In the genomic region with DNA sequence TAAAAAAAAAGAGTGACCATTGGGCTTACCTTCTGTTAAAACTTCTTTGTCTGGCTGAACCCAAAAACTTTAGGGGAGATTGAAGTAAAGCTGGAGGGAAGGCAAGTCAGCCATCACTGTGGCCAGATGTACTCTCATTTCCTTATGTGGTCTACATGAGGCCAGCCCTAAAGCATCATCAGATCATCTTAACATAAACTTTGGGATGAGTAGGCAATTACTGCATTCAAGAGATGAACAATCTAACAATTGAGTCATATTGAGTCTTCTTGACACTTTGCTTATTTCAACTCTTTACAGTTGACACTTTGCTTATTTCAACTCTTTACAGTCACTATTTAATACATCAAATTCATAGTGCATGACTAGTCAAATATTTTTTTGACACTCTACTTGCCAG, we compare ENCODE assay signal across 22 cellular contexts.
DNase-seq lines count a peak whose midpoint lies in the region; ATAC-seq and TF ChIP-seq lines count a peak whose summit lies in the region.
"Had no signal": no experiment of that assay in that cellular context is flagged by ENCODE, and none has a peak within 500 bp of the region (broad histone marks: within the 10 kb centered on the region; RNA-seq: fewer than 3 reads in every experiment).

No MANE protein-coding gene starts in this region.

- no peak for ATAC-seq in natural killer cell
- ATAC-seq: esophagus mucosa; left ventricle myocardium superior; Panc1; stimulated activated memory B cell treated with anti-CD40 and anti-IgM and Interleukin-4, amounts not matched to agents 10 μg/mL and 1 μg/mL and 100 μg/mL, for 72 hours had no signal

- in situ Hi-C loops in ACHN (cut with HindIII; ENCODE audit: low pct_ligation_motif_present, low pct_unique_long_range_greater_than_20kb, low sequenced_read_pairs) = no loop called here

- no peak for TF ChIP-seq CTCF in foreskin fibroblast (IDR thresholded peaks at IDR 0.05; ENCODE audit: low read depth, low read length)
- no peak for TF ChIP-seq CTCF in natural killer cell (IDR thresholded peaks at IDR 0.05)

- peaks cover 15 to 37% of the 10 kb centered on the region in 2 donors for H3K27me3 Mint-ChIP-seq in natural killer cell (ENCODE audit: low read depth in 2 of 2)

- H3K4me3 Mint-ChIP-seq in natural killer cell = no peak overlapping the region
- H3K4me3 Mint-ChIP-seq: activated B cell treated with CpG ODN at 0.5 μM for 24 hours; immature natural killer cell; stimulated activated memory B cell treated with anti-CD40 and anti-IgM and Interleukin-4, amounts not matched to agents 10 μg/mL and 1 μg/mL and 100 μg/mL, for 72 hours had no signal

- H3K9me3 Mint-ChIP-seq in natural killer cell = no peaks in the 10 kb centered on the region

- H3K4me1 Mint-ChIP-seq in natural killer cell = no peaks in the 10 kb centered on the region
- H3K4me1 Mint-ChIP-seq: activated B cell treated with CpG ODN at 0.5 μM for 24 hours; immature natural killer cell; stimulated activated memory B cell treated with anti-CD40 and anti-IgM and Interleukin-4, amounts not matched to agents 10 μg/mL and 1 μg/mL and 100 μg/mL, for 72 hours had no signal

- intact Hi-C loops in natural killer cell (cut with micrococcal nuclease) = no loop called here

- H3K36me3 Mint-ChIP-seq in natural killer cell = peaks cover 18% of the 10 kb centered on the region

- no peak overlapping the region for H3K27ac Mint-ChIP-seq in natural killer cell
- H3K27ac Mint-ChIP-seq: activated B cell treated with CpG ODN at 0.5 μM for 24 hours; immature natural killer cell; stimulated activated memory B cell treated with anti-CD40 and anti-IgM and Interleukin-4, amounts not matched to agents 10 μg/mL and 1 μg/mL and 100 μg/mL, for 72 hours had no signal

- DNase-seq in AG08396 (ENCODE audit: low spot score) = peak; percentile 33
- DNase-seq in EL = peak; percentile 48
- peak; percentile 64 for DNase-seq in RPMI7951 (ENCODE audit: low read depth)
- peak; percentile 68 to 73 for DNase-seq in foreskin fibroblast
- DNase-seq in ACHN = no peak
- no peak for DNase-seq in NCI-H510A (lab: John Stamatoyannopoulos, UW)
- DNase-seq in natural killer cell = no peak
- DNase-seq: activated B cell treated with CpG ODN at 0.5 μM for 24 hours; adrenal gland; caudate nucleus; GDM1; heart right ventricle; immature natural killer cell; left ventricle myocardium superior; MM.1S; NCI-H187 treated with DMSO at 0.1 percent for 48 hours; NCI-H345; stimulated activated CD4-positive, alpha-beta T cell treated with anti-CD3 and anti-CD28 coated beads, Interleukin-15, amount 100 ng/mL, for 24 hours; thyroid gland had no signal

- H3K4me3 ChIP-seq in foreskin fibroblast (ENCODE audit: low read depth in 1 of 2, low read length in 2 of 2) = no peak overlapping the region
- H3K4me3 ChIP-seq: adrenal gland, heart right ventricle, thyroid gland had no signal

Comparison
In these comparisons a context has a peak if more than half of its experiments do, and no peak if none do; other contexts are left out.
1. DNase-seq: peak in AG08396 (single experiment), EL (single experiment), RPMI7951 (single experiment) and foreskin fibroblast (2 of 2); none in ACHN (single experiment), NCI-H510A (single experiment) and natural killer cell (single experiment).